ENCODE assay signal across 9 cellular contexts in the genomic region with DNA sequence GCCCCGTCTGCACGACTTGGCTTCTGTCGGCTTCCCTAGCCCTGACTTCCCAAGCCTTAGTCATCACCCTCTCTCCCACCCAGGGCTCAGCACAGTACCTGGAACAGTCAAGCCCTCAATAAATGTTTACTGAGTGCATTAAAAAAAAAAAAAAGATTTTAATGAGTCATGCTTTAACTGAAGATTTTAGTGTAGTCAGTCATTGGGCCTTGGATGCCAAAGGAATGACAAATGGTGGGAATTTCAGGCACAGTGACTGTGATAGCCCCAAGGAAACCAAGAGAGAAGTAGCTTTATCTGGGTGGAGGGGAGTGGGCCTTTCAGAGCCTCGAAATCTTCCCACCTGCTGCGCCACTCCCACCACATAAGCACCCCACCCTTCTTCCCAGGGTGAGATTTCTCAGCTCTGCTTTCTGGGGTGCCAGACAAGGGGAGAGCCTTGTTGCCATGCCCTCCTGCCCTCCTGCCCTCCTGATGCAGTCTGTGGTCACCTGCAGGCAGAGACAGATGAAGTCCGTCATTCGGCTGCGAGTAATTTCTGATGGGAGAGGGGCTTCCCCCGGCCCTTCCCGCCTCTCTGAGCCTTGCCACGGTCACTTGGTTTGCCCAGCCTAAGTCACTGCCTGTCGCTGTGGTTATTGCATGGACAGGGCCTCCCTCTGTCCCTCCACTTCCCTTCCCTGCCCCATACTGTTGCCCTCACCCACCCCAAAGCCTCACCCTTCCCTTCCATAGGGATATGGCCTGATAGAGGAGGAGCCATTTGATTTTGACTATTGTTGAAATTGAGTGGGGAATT. TPM values are rescaled to one million over a fixed set of nuclear protein-coding genes. Genes with fewer than 3 reads are reported as not detected.
DNase-seq lines count a peak whose midpoint lies in the region; ATAC-seq, FAIRE-seq and TF ChIP-seq lines count a peak whose summit lies in the region.
"Had no signal": no experiment of that assay in that cellular context is flagged by ENCODE, and none has a peak within 500 bp of the region (broad histone marks: within the 10 kb centered on the region; RNA-seq: fewer than 3 reads in every experiment).

No MANE protein-coding gene starts in this region.

- CTCF ChIA-PET in AG04450 (lab: Charles Lee), result interaction anchor here (1.6 kb wide), 1 partner anchor 160 kb away, joined by 3 read pairs; no protein-coding TSS in a partner anchor

- DNase-seq in AG04450 (ENCODE audit: low read depth, low spot score) (peak; percentile 97), HTR-8/SVneo (ENCODE audit: insufficient read length, low spot score) (peak; percentile 95), GM19240 (ENCODE audit: insufficient read length, low spot score) (no peak)
- no peak for DNase-seq in activated effector memory CD4-positive, alpha-beta T cell treated with anti-CD3 and anti-CD28 coated beads, Interleukin-2, amount 50 U/mL, for 16 hours

- POLR2A ChIA-PET in AG04450 (lab: Yijun Ruan, JAX), result interaction anchor here (0.6 to 2.9 kb wide), 18 partner anchors 9 to 717 kb away, joined by 3 to 12 read pairs (median 6); no protein-coding TSS in a partner anchor

- peaks cover 66% of the 10 kb centered on the region for H3K4me1 ChIP-seq in mucosa of stomach (ENCODE audit: control insufficient read depth, insufficient read depth, low read length)

- H3K9me3 ChIP-seq in AG04450 (ENCODE audit: control insufficient read depth, insufficient read depth, low read length) (no peaks in the 10 kb centered on the region), mucosa of stomach (ENCODE audit: control insufficient read depth, low read length) (no peaks in the 10 kb centered on the region)

- H3K4me3 ChIP-seq in AG04450 (ENCODE audit: low read depth, low read length) (0 out of 2 replicates have a peak overlapping the region, but pooled peaks have one; percentile 2), mucosa of stomach (ENCODE audit: low read length) (no peak overlapping the region)
- H3K4me3 ChIP-seq: dorsolateral prefrontal cortex had no signal

- H3K27me3 ChIP-seq in AG04450 (ENCODE audit: control insufficient read depth, insufficient read depth, low read length) (no peaks in the 10 kb centered on the region), mucosa of stomach (ENCODE audit: control insufficient read depth, insufficient read depth, low read length) (no peaks in the 10 kb centered on the region)
- H3K27me3 ChIP-seq: dorsolateral prefrontal cortex had no signal

- peaks cover 12% of the 10 kb centered on the region for H3K36me3 Mint-ChIP-seq in dendritic cell treated with granulocyte-macrophage colony-stimulating factor and Interleukin-4, amounts not matched to agents 40 ng/mL and 50 ng/mL, for 4 days (ENCODE audit: low read depth)

- no peak for ATAC-seq in HG03469 (IDR thresholded peaks at IDR 0.05; ENCODE audit: unreplicated experiment)
- ATAC-seq in HG03135 (IDR thresholded peaks at IDR 0.05; ENCODE audit: unreplicated experiment), result no peak

- FAIRE-seq in HTR-8/SVneo (lab: Jason Lieb, UNC), result no peak

- intact Hi-C loops in dendritic cell treated with granulocyte-macrophage colony-stimulating factor and Interleukin-4, amounts not matched to agents 40 ng/mL and 50 ng/mL, for 4 days (cut with micrococcal nuclease), result no loop called here

- H3K9ac ChIP-seq in mucosa of stomach (ENCODE audit: low read length), result peak overlapping the region; percentile 5

- peaks cover 42% of the 10 kb centered on the region for H3K27me3 Mint-ChIP-seq in dendritic cell treated with granulocyte-macrophage colony-stimulating factor and Interleukin-4, amounts not matched to agents 40 ng/mL and 50 ng/mL, for 4 days

- TF ChIP-seq CTCF in AG04450 (IDR thresholded peaks at IDR 0.05; ENCODE audit: low read depth, low read length), result no peak

- peaks cover 12% of the 10 kb centered on the region for H3K9me3 Mint-ChIP-seq in dendritic cell treated with granulocyte-macrophage colony-stimulating factor and Interleukin-4, amounts not matched to agents 40 ng/mL and 50 ng/mL, for 4 days

- no peak overlapping the region for H3K4me3 Mint-ChIP-seq in dendritic cell treated with granulocyte-macrophage colony-stimulating factor and Interleukin-4, amounts not matched to agents 40 ng/mL and 50 ng/mL, for 4 days

- peak overlapping the region; percentile 11 for H3K27ac Mint-ChIP-seq in dendritic cell treated with granulocyte-macrophage colony-stimulating factor and Interleukin-4, amounts not matched to agents 40 ng/mL and 50 ng/mL, for 4 days

- H3K36me3 ChIP-seq in mucosa of stomach (ENCODE audit: control insufficient read depth, insufficient read depth, low read length), result no peaks in the 10 kb centered on the region

- H3K27ac ChIP-seq in AG04450 (ENCODE audit: low read depth, low read length), result peak overlapping the region; percentile 98

- H3K4me1 Mint-ChIP-seq in dendritic cell treated with granulocyte-macrophage colony-stimulating factor and Interleukin-4, amounts not matched to agents 40 ng/mL and 50 ng/mL, for 4 days (ENCODE audit: low read depth), result peaks cover 56% of the 10 kb centered on the region

RNA-seq across cellular contexts. Expression of gene SMAD3, which starts 41.8 kb away (rescaled TPM):
- polyA plus RNA-seq in AG04450 (2011; rRNA removed), result 115 and 138 TPM in 2 replicates
- 168 and 203 TPM in 2 replicates for polyA minus RNA-seq in AG04450 (2011; rRNA and poly(A)+ RNA removed)

Comparison
In these comparisons a context has a peak if more than half of its experiments do, and no peak if none do; other contexts are left out.
1. DNase-seq: peak in AG04450 (single experiment) and HTR-8/SVneo (single experiment); none in activated effector memory CD4-positive, alpha-beta T cell treated with anti-CD3 and anti-CD28 coated beads, Interleukin-2, amount 50 U/mL, for 16 hours (single experiment) and GM19240 (single experiment).